ENCODE assay signal across 11 cellular contexts in the genomic region with DNA sequence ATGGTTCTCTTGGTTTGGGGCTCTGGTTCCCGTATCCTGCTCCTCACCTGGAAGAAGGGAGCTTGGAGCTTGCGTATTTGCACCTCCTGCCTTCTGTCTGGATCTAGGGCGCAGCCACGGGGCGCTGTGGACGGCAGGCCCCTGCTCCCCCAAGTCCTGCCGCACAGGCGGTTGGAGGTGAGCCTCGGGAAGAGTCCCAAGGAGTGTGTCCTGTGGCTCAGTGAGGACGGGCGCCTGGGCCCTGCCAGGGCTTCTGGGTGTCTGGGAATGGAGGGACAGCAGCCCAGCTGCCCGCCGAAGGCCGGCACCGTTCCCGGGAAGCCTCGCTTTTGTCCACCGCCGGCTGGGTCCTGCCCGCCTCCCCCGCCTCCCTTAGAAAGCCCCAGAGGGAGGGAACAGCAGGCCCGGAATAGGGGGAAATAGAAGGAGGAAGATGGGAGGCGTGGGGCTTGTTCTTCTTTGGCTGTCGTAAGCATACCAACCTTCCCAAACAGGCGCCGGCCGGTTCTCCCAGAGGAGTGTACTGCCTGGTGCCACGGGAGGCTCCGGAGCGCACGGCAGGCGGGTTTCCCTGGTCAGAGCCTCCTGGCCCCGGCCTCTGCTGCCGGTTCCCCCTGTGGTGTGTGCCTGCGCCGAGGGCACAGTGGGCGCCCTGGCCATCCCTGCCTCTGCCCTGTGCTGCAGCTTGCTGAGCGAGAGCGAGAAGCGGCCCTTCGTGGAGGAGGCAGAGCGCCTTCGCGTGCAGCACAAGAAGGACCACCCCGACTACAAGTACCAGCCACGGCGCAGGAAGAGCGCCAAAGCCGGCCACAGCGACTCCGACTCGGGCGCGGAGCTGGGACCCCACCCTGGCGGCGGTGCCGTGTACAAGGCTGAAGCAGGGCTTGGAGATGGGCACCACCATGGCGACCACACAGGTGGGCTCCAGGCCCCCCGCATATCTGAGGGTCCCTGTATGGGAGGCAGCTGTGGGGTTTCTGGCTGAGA. TPM values are rescaled to one million over a fixed set of nuclear protein-coding genes. Genes with fewer than 3 reads are reported as not detected.
A peak's percentile ranks its signal among the peaks of the same experiment; 100 is the strongest.
DNase-seq lines count a peak whose midpoint lies in the region; ATAC-seq and TF ChIP-seq lines count a peak whose summit lies in the region.
"Had no signal": no experiment of that assay in that cellular context is flagged by ENCODE, and none has a peak within 500 bp of the region (broad histone marks: within the 10 kb centered on the region; RNA-seq: fewer than 3 reads in every experiment).

No MANE protein-coding gene starts in this region.

- CTCF ChIA-PET in activated CD8-positive, alpha-beta T cell treated with anti-CD3 and anti-CD28 coated beads for 36 hours (lab: Charles Lee) = interaction anchor here (1.0 to 1.3 kb wide), 2 partner anchors 11 to 12 kb away, joined by 3 read pairs; no protein-coding TSS in a partner anchor
- CTCF ChIA-PET in activated CD8-positive, alpha-beta T cell treated with anti-CD3 and anti-CD28 coated beads, Interleukin-2, amount 10 ng/mL, durations not matched to agents 7 days and 5 days (lab: Charles Lee) = no interaction called here

- no peak overlapping the region for H3K27ac Mint-ChIP-seq in activated CD8-positive, alpha-beta T cell treated with anti-CD3 and anti-CD28 coated beads for 36 hours
- H3K27ac Mint-ChIP-seq in activated CD8-positive, alpha-beta T cell treated with anti-CD3 and anti-CD28 coated beads, Interleukin-2, amount 10 ng/mL, durations not matched to agents 7 days and 5 days = no peak overlapping the region
- H3K27ac Mint-ChIP-seq in T-helper 17 cell = no peak overlapping the region

- peaks cover 5% of the 10 kb centered on the region for H3K27me3 Mint-ChIP-seq in activated CD8-positive, alpha-beta T cell treated with anti-CD3 and anti-CD28 coated beads for 36 hours
- H3K27me3 Mint-ChIP-seq in activated CD8-positive, alpha-beta T cell treated with anti-CD3 and anti-CD28 coated beads, Interleukin-2, amount 10 ng/mL, durations not matched to agents 7 days and 5 days (ENCODE audit: low read depth) = peaks cover 24% of the 10 kb centered on the region
- H3K27me3 Mint-ChIP-seq in T-helper 17 cell = no peaks in the 10 kb centered on the region

- no peaks in the 10 kb centered on the region for H3K36me3 Mint-ChIP-seq in activated CD8-positive, alpha-beta T cell treated with anti-CD3 and anti-CD28 coated beads for 36 hours (ENCODE audit: low read depth)
- H3K36me3 Mint-ChIP-seq in activated CD8-positive, alpha-beta T cell treated with anti-CD3 and anti-CD28 coated beads, Interleukin-2, amount 10 ng/mL, durations not matched to agents 7 days and 5 days (ENCODE audit: low read depth) = no peaks in the 10 kb centered on the region
- H3K36me3 Mint-ChIP-seq in T-helper 17 cell (ENCODE audit: low read depth) = peaks cover 3% of the 10 kb centered on the region

- no peak for ATAC-seq in activated CD8-positive, alpha-beta T cell treated with anti-CD3 and anti-CD28 coated beads for 36 hours
- ATAC-seq in activated CD8-positive, alpha-beta T cell treated with anti-CD3 and anti-CD28 coated beads, Interleukin-2, amount 10 ng/mL, durations not matched to agents 7 days and 5 days = no peak
- ATAC-seq in T-helper 17 cell = no peak
- ATAC-seq in GM21717 (IDR thresholded peaks at IDR 0.05; ENCODE audit: unreplicated experiment) = no peak

- H3K9me3 ChIP-seq in T-helper 17 cell (ENCODE audit: control insufficient read depth, low read length, poor library complexity, severe bottlenecking) (no peaks in the 10 kb centered on the region), iPS-20b (ENCODE audit: insufficient read depth, low read depth, low read length) (no peaks in the 10 kb centered on the region)
- H3K9me3 ChIP-seq: stomach had no signal

- no peak for TF ChIP-seq CTCF in activated CD8-positive, alpha-beta T cell treated with anti-CD3 and anti-CD28 coated beads for 36 hours (IDR thresholded peaks at IDR 0.05)

- no peaks in the 10 kb centered on the region; the same call in 1 of the 2 replicates for H3K4me1 ChIP-seq in iPS-20b (ENCODE audit: insufficient read depth, low read length)

- no peaks in the 10 kb centered on the region for H3K36me3 ChIP-seq in iPS-20b (ENCODE audit: insufficient read depth, low read depth, low read length)
- H3K36me3 ChIP-seq: stomach had no signal

- peaks cover 3% of the 10 kb centered on the region for H3K4me1 Mint-ChIP-seq in activated CD8-positive, alpha-beta T cell treated with anti-CD3 and anti-CD28 coated beads for 36 hours (ENCODE audit: low read depth)
- peaks cover 2% of the 10 kb centered on the region for H3K4me1 Mint-ChIP-seq in activated CD8-positive, alpha-beta T cell treated with anti-CD3 and anti-CD28 coated beads, Interleukin-2, amount 10 ng/mL, durations not matched to agents 7 days and 5 days (ENCODE audit: low read depth)
- H3K4me1 Mint-ChIP-seq in T-helper 17 cell = peaks cover 2% of the 10 kb centered on the region

- POLR2A ChIA-PET in activated CD8-positive, alpha-beta T cell treated with anti-CD3 and anti-CD28 coated beads for 36 hours (lab: Charles Lee) = interaction anchor here (0.6 to 4.7 kb wide), 4 partner anchors 12 to 263 kb away, joined by 3 to 30 read pairs (median 4); a partner anchor contains a TSS
- POLR2A ChIA-PET in activated CD8-positive, alpha-beta T cell treated with anti-CD3 and anti-CD28 coated beads, Interleukin-2, amount 10 ng/mL, durations not matched to agents 7 days and 5 days (lab: Charles Lee) = no interaction called here

- no peak for DNase-seq in activated CD8-positive, alpha-beta T cell treated with anti-CD3 and anti-CD28 coated beads for 36 hours
- DNase-seq in activated CD8-positive, alpha-beta T cell treated with anti-CD3 and anti-CD28 coated beads, Interleukin-2, amount 10 ng/mL, durations not matched to agents 7 days and 5 days = no peak
- no peak for DNase-seq in T-helper 17 cell
- DNase-seq in skeletal muscle cell (ENCODE audit: low read depth) = no peak
- no peak for DNase-seq in NCI-H1092 treated with DMSO at 0.1 percent for 48 hours (lab: John Stamatoyannopoulos, UW)
- no peak for DNase-seq in NCI-H345 (lab: John Stamatoyannopoulos, UW)
- DNase-seq: NCI-H2107, SHP77, stomach had no signal

- no peak overlapping the region for H3K9ac ChIP-seq in iPS-20b (ENCODE audit: low read depth, low read length)

- intact Hi-C loops in activated CD8-positive, alpha-beta T cell treated with anti-CD3 and anti-CD28 coated beads for 36 hours (cut with micrococcal nuclease) = no loop called here

- H3K27ac ChIP-seq in iPS-20b (ENCODE audit: low read length) = no peak overlapping the region
- H3K27ac ChIP-seq: stomach had no signal

- H3K4me3 Mint-ChIP-seq in activated CD8-positive, alpha-beta T cell treated with anti-CD3 and anti-CD28 coated beads for 36 hours = peak overlapping the region; percentile 41
- no peak overlapping the region for H3K4me3 Mint-ChIP-seq in activated CD8-positive, alpha-beta T cell treated with anti-CD3 and anti-CD28 coated beads, Interleukin-2, amount 10 ng/mL, durations not matched to agents 7 days and 5 days
- H3K4me3 Mint-ChIP-seq in T-helper 17 cell = peak overlapping the region; percentile 79

- peaks cover 49% of the 10 kb centered on the region for H3K27me3 ChIP-seq in iPS-20b (ENCODE audit: insufficient read depth, low read length)

- H3K4me3 ChIP-seq in iPS-20b (ENCODE audit: low read length) = peak overlapping the region; percentile 49; the same call in 1 of the 2 replicates
- H3K4me3 ChIP-seq in skeletal muscle cell (ENCODE audit: low read depth, low read length) = peak overlapping the region; percentile 48

- H3K9me3 Mint-ChIP-seq in activated CD8-positive, alpha-beta T cell treated with anti-CD3 and anti-CD28 coated beads for 36 hours = no peaks in the 10 kb centered on the region
- H3K9me3 Mint-ChIP-seq in activated CD8-positive, alpha-beta T cell treated with anti-CD3 and anti-CD28 coated beads, Interleukin-2, amount 10 ng/mL, durations not matched to agents 7 days and 5 days (ENCODE audit: insufficient read depth) = no peaks in the 10 kb centered on the region

RNA-seq across cellular contexts. Expression of a gene that starts 1.8 kb away (rescaled TPM):
- 1 to 10 TPM; 1.6 to 2.1 TPM for total RNA-seq in activated CD8-positive, alpha-beta T cell treated with anti-CD3 and anti-CD28 coated beads for 36 hours
- not detected for total RNA-seq in activated CD8-positive, alpha-beta T cell treated with anti-CD3 and anti-CD28 coated beads, Interleukin-2, amount 10 ng/mL, durations not matched to agents 7 days and 5 days
- 1 to 10 TPM; 1.1 to 3.1 TPM for total RNA-seq in T-helper 17 cell

RNA-seq across cellular contexts. Expression of a gene that starts 12.6 kb away (rescaled TPM):
- 1 to 10 TPM; 8.7 to 9.7 TPM for total RNA-seq in activated CD8-positive, alpha-beta T cell treated with anti-CD3 and anti-CD28 coated beads for 36 hours
- 10 to 100 TPM; 14.3 to 17.4 TPM for total RNA-seq in activated CD8-positive, alpha-beta T cell treated with anti-CD3 and anti-CD28 coated beads, Interleukin-2, amount 10 ng/mL, durations not matched to agents 7 days and 5 days
- total RNA-seq in T-helper 17 cell = 10 to 100 TPM; 44.4 to 45.6 TPM
